18 cellular contexts compared by ENCODE assay signal in the genomic region with DNA sequence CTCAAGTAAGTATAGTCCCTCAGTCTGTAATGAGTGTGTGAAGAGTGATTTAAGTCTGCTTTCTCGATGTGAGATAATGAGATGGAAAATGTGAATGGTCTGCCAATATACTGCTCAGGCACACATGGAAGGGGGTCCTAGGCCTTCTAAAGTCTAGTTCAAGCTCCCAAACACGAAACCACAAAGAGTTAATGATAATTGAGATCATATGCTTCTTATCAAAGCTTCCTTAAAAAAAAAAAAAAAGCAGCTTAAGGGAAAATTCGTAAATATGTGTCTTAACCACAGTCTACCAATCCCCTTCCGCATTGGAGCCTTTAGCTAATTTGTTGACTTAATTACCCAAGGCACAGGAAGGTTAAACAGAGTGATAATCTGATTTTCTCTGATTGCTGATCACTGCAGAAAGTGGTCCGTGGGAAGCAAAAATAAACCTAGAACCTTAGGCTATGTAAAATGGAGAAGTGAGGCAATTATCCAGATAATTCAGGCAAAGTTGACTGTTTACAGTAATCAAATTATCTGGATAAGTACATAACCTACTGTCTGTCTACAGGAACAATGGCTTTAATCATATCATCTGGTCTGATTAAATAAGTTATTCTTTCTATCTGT.
DNase-seq lines count a peak whose midpoint lies in the region; ATAC-seq and TF ChIP-seq lines count a peak whose summit lies in the region.
"Had no signal": no experiment of that assay in that cellular context is flagged by ENCODE, and none has a peak within 500 bp of the region (broad histone marks: within the 10 kb centered on the region; RNA-seq: fewer than 3 reads in every experiment).

No MANE protein-coding gene starts in this region.

- H3K9me3 Mint-ChIP-seq in neural progenitor cell, result no peaks in the 10 kb centered on the region

- H3K4me1 ChIP-seq in neural progenitor cell, result no peaks in the 10 kb centered on the region

- H3K9me3 ChIP-seq in neural progenitor cell (ENCODE audit: low read depth), result no peaks in the 10 kb centered on the region

- H3F3A ChIP-seq in neural progenitor cell (ENCODE audit: low read depth), result no peaks in the 10 kb centered on the region

- no peak overlapping the region for H3K4me3 ChIP-seq in neural progenitor cell

- in situ Hi-C loops in G401 (cut with HindIII; ENCODE audit: low sequenced_read_pairs), result no loop called here

- no peaks in the 10 kb centered on the region for H3K27me3 ChIP-seq in neural progenitor cell

- DNase-seq in G401 (ENCODE audit: low spot score) (peak; percentile 75), OCI-M1 (lab: John Stamatoyannopoulos, UW) (peak; percentile 47), cerebellar cortex (ENCODE audit: low spot score) (peak; percentile 91), neural progenitor cell (ENCODE audit: low spot score) (no peak), HuH-7 (ENCODE audit: low spot score) (no peak)
- no peak for DNase-seq in stimulated activated naive CD4-positive, alpha-beta T cell (lab: John Stamatoyannopoulos, UW)
- DNase-seq: CD4-positive, alpha-beta T cell; DMS79 treated with DMSO at 0.1 percent for 48 hours; GOT3; KG1; NCI-H1436 treated with DMSO at 0.1 percent for 48 hours; NCI-H2029 treated with DMSO at 0.1 percent for 48 hours; NCI-H510A; NCI-H774; SHP77 treated with DMSO at 0.1 percent for 48 hours had no signal

- no peak overlapping the region for H2AFZ ChIP-seq in neural progenitor cell (replicated peaks)

- H3K4me2 ChIP-seq in neural progenitor cell, result no peak overlapping the region

- peaks cover 6% of the 10 kb centered on the region for H3K4me1 Mint-ChIP-seq in neural progenitor cell
- H3K4me1 Mint-ChIP-seq: B cell had no signal

- H3K9ac ChIP-seq in neural progenitor cell, result no peak overlapping the region

- H3K4me3 Mint-ChIP-seq in neural progenitor cell, result no peak overlapping the region
- H3K4me3 Mint-ChIP-seq: B cell; CD4-positive, alpha-beta T cell had no signal

- H3K36me3 Mint-ChIP-seq in neural progenitor cell, result no peaks in the 10 kb centered on the region

- H3K36me3 ChIP-seq in neural progenitor cell, result no peaks in the 10 kb centered on the region

- no peak for TF ChIP-seq CTCF in neural progenitor cell (IDR thresholded peaks at IDR 0.05)

- peak overlapping the region; percentile 60 for H3K27ac Mint-ChIP-seq in neural progenitor cell
- H3K27ac Mint-ChIP-seq: B cell; CD4-positive, alpha-beta T cell had no signal

- no peaks in the 10 kb centered on the region for H3K79me2 ChIP-seq in neural progenitor cell (ENCODE audit: low read depth)

- no peak for ATAC-seq in GM21515 (IDR thresholded peaks at IDR 0.05; ENCODE audit: unreplicated experiment)
- no peak for ATAC-seq in HG02642 (IDR thresholded peaks at IDR 0.05; ENCODE audit: poor library complexity, unreplicated experiment)

- no peaks in the 10 kb centered on the region for H3K27me3 Mint-ChIP-seq in neural progenitor cell (ENCODE audit: insufficient read depth, low read depth)
- H3K27me3 Mint-ChIP-seq: B cell; CD4-positive, alpha-beta T cell had no signal

- H3K27ac ChIP-seq in neural progenitor cell, result no peak overlapping the region

- H4K20me1 ChIP-seq in neural progenitor cell (ENCODE audit: low read depth), result no peaks in the 10 kb centered on the region

Comparison
In these comparisons a context has a peak if more than half of its experiments do, and no peak if none do; other contexts are left out.
1. DNase-seq: peak in G401 (single experiment), OCI-M1 (single experiment) and cerebellar cortex (single experiment); none in neural progenitor cell (single experiment), stimulated activated naive CD4-positive, alpha-beta T cell (0 of 6) and HuH-7 (single experiment).